ENCODE assay signal across 12 cellular contexts in the genomic region with DNA sequence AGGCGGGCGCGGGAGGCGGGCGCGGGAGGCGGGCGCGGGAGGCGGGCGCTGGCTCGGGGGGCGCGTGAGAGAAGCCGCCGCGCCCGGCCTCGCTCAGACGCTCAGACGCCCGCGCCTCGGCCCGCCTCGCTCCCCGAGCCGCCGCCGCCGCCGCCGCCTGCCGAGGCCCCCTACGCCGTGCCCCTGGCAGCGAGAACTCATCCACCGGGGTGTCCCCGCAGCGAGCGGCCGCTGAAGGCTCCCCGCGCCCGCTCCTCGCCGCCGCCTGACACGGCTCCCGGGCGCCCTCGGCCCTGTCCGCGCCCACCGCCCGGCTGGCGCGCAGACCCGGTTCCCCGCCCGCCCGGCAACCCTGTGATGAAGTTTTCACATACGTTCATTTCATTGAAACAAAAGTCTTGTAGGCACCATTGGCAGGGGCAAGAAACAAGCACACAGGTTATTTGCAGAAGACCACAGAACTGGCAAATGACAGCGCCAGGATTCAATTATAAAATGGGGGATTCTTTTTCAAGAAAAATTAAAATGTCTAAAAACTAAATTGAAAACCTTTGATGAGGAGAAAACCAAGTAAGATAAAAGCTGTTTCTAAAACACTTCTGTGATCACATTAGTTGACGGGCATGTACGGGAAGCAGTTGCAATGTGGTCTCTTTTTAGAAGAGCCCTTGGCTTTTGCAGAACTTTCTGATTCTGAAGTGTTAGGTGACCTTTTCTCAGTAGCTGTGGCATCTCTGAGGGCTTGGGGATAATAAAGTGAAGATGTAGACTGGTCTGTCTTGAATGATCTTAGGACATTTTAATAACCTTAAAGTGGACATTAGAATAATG. TPM values are rescaled to one million over a fixed set of nuclear protein-coding genes. Genes with fewer than 3 reads are reported as not detected.
DNase-seq lines count a peak whose midpoint lies in the region; ATAC-seq and TF ChIP-seq lines count a peak whose summit lies in the region.
"Had no signal": no experiment of that assay in that cellular context is flagged by ENCODE, and none has a peak within 500 bp of the region (broad histone marks: within the 10 kb centered on the region; RNA-seq: fewer than 3 reads in every experiment).

No MANE protein-coding gene starts in this region.

- DNase-seq in NCI-H1417 (lab: John Stamatoyannopoulos, UW) (peak in 2 of 3 experiments; percentile 43 to 53), NCI-H1417 treated with DMSO at 0.1 percent for 48 hours (lab: John Stamatoyannopoulos, UW) (no peak), NCI-H69 (lab: John Stamatoyannopoulos, UW) (peak; percentile 18), esophagus muscularis mucosa (ENCODE audit: extremely low spot score) (no peak), ovary (no peak), COR-L47 (lab: John Stamatoyannopoulos, UW) (no peak), left colon (no peak), activated gamma-delta T cell (lab: John Stamatoyannopoulos, UW) (no peak)
- DNase-seq: activated CD4-positive, CD25-positive, alpha-beta regulatory T cell treated with anti-CD3 and anti-CD28 coated beads, Interleukin-2, amount 50 U/mL, for 72 hours; central memory CD4-positive, alpha-beta T cell; PC-9 had no signal

- ATAC-seq in left colon: no peak

- H3K4me1 ChIP-seq in esophagus muscularis mucosa: peaks cover 0 to 8% (median 2%) of the 10 kb centered on the region in 4 donors
- no peaks in the 10 kb centered on the region for H3K4me1 ChIP-seq in ovary (ENCODE audit: insufficient read depth)
- H3K4me1 ChIP-seq: A549 had no signal

- TF ChIP-seq POLR2A in esophagus muscularis mucosa (IDR thresholded peaks at IDR 0.05; ENCODE audit: low read depth): no peak
- TF ChIP-seq POLR2A in ovary (IDR thresholded peaks at IDR 0.05): no peak

- H3K9me3 ChIP-seq in esophagus muscularis mucosa: no peaks in the 10 kb centered on the region
- no peaks in the 10 kb centered on the region for H3K9me3 ChIP-seq in ovary
- H3K9me3 ChIP-seq: A549 had no signal

- H3K27me3 ChIP-seq in esophagus muscularis mucosa (peaks cover 0 to 61% (median 9%) of the 10 kb centered on the region in 4 donors), ovary (no peaks in the 10 kb centered on the region)

- no peak for TF ChIP-seq CTCF in esophagus muscularis mucosa (IDR thresholded peaks at IDR 0.05)
- no peak for TF ChIP-seq CTCF in ovary (IDR thresholded peaks at IDR 0.05)

- WGBS in esophagus muscularis mucosa: 41% methylated on average over 4 of the region's 66 CpGs
- WGBS in ovary, 3 donors: 4 to 6% (median 5%) methylated on average over 30 to 58 of the region's 66 CpGs

- H3K36me3 ChIP-seq in esophagus muscularis mucosa: no peaks in the 10 kb centered on the region
- H3K36me3 ChIP-seq in ovary: no peaks in the 10 kb centered on the region

- H3K4me3 ChIP-seq in esophagus muscularis mucosa (peak overlapping the region in 3 of 4 donors; percentile 24 to 55 (median 31)), ovary (peak overlapping the region; percentile 32)
- H3K4me3 ChIP-seq: A549, PC-9 had no signal

- TF ChIP-seq EP300 in esophagus muscularis mucosa (IDR thresholded peaks at IDR 0.05) (no peak), ovary (IDR thresholded peaks at IDR 0.05) (no peak)

- intact Hi-C loops in esophagus muscularis mucosa (cut with DNase I): no loop called here
- intact Hi-C loops in ovary (cut with DNase I): no loop called here
- intact Hi-C loops in left colon (cut with DNase I, micrococcal nuclease): no loop called here

- H3K27ac ChIP-seq in esophagus muscularis mucosa (replicated peaks in 1 of 4) (no peak overlapping the region), ovary (no peak overlapping the region)
- H3K27ac ChIP-seq: A549, PC-9 had no signal

RNA-seq across cellular contexts. Expression of gene TUBA3D, which starts 50.5 kb away (rescaled TPM):
- not detected for total RNA-seq in esophagus muscularis mucosa
- total RNA-seq in ovary: 10 to 100 TPM in 2 of 7 donors, under 1 TPM in 3, not detected in 2; 0.15 to 74.1 (median 0.67) TPM
- under 1 TPM; 0.24 to 0.30 TPM for polyA plus RNA-seq in ovary
- total RNA-seq in left colon: not detected
- total RNA-seq: PC-9 had no signal
- polyA plus RNA-seq: A549 had no signal

Comparison
In these comparisons a context has a peak if more than half of its experiments do, and no peak if none do; other contexts are left out.
1. DNase-seq: peak in NCI-H1417 (2 of 3) and NCI-H69 (single experiment); none in NCI-H1417 treated with DMSO at 0.1 percent for 48 hours (single experiment), esophagus muscularis mucosa (single experiment), ovary (0 of 5), COR-L47 (single experiment), left colon (0 of 2) and activated gamma-delta T cell (single experiment).